ENCODE assay signal across 1 cellular context in genomic region chr3:170142373-170142772, GRCh38.
TF ChIP-seq lines count a peak whose summit lies in the region.

No MANE protein-coding gene starts in this region.

TF ChIP-seq in WTC11, 78 proteins besides CTCF, POLR2A, EP300 and RAD21 (continued from another document):
- no peak for TF ChIP-seq ZNF425 (CRISPR knock-in tag; conservative IDR thresholded peaks at IDR 0.05)
- no peak for TF ChIP-seq ZNF396 (CRISPR knock-in tag; IDR thresholded peaks at IDR 0.05; ENCODE audit: borderline replicate concordance)
- TF ChIP-seq RELA (CRISPR knock-in tag; IDR thresholded peaks at IDR 0.05; ENCODE audit: borderline replicate concordance) = no peak
- no peak for TF ChIP-seq TEAD4 (CRISPR knock-in tag; IDR thresholded peaks at IDR 0.05)
- no peak for TF ChIP-seq GRHL2 (CRISPR knock-in tag; IDR thresholded peaks at IDR 0.05; ENCODE audit: insufficient replicate concordance, severe bottlenecking)
- no peak for TF ChIP-seq JAZF1 (CRISPR knock-in tag; IDR thresholded peaks at IDR 0.05)
